17 cellular contexts compared by ENCODE assay signal in genomic region chr4:13642163-13642562, GRCh38. TPM values are rescaled to one million over a fixed set of nuclear protein-coding genes. Genes with fewer than 3 reads are reported as not detected.
DNase-seq lines count a peak whose midpoint lies in the region; ATAC-seq and TF ChIP-seq lines count a peak whose summit lies in the region.
"Had no signal": no experiment of that assay in that cellular context is flagged by ENCODE, and none has a peak within 500 bp of the region (broad histone marks: within the 10 kb centered on the region; RNA-seq: fewer than 3 reads in every experiment).

No MANE protein-coding gene starts in this region.

- no peak overlapping the region for H3K4me3 ChIP-seq in dorsolateral prefrontal cortex
- no peak overlapping the region for H3K4me3 ChIP-seq in psoas muscle

- DNase-seq in Ammon's horn (ENCODE audit: low spot score) (peak; percentile 19), NCI-H446 (lab: John Stamatoyannopoulos, UW) (peak; percentile 34 to 57), dorsolateral prefrontal cortex (no peak), medulla oblongata (ENCODE audit: extremely low spot score) (peak; percentile 37), psoas muscle (no peak)
- no peak for DNase-seq in activated naive CD8-positive, alpha-beta T cell treated with anti-CD3 and anti-CD28 coated beads for 36 hours
- DNase-seq: activated CD4-positive, CD25-positive, alpha-beta regulatory T cell treated with anti-CD3 and anti-CD28 coated beads, Interleukin-2, amount 50 U/mL, for 72 hours; activated CD8-positive, alpha-beta memory T cell treated with anti-CD3 and anti-CD28 coated beads, Interleukin-2, amount 50 U/mL, for 48 hours; cortex of kidney; NCI-H1694 treated with DMSO at 0.1 percent for 48 hours; NCI-H774; T-helper 2 cell had no signal

- intact Hi-C loops in dorsolateral prefrontal cortex (cut with DNase I), result no loop called here
- intact Hi-C loops in psoas muscle (cut with DNase I), result no loop called here

- H3K4me1 ChIP-seq in psoas muscle, result no peaks in the 10 kb centered on the region

- H3K27me3 ChIP-seq in dorsolateral prefrontal cortex, result peaks cover 0 to 1% (median 0%) of the 10 kb centered on the region in 45 donors
- peaks cover 0 to 3% (median 0%) of the 10 kb centered on the region in 3 donors for H3K27me3 ChIP-seq in psoas muscle (ENCODE audit: insufficient read depth in 3 of 3, low read length in 2 of 3)

- H3K27ac ChIP-seq in dorsolateral prefrontal cortex (peak overlapping the region in 37 of 59 donors; percentile 2 to 77 (median 41)), psoas muscle (no peak overlapping the region)
- H3K27ac ChIP-seq: RWPE1 had no signal

- H3K9me3 ChIP-seq in psoas muscle, result no peaks in the 10 kb centered on the region

- no peaks in the 10 kb centered on the region for H3K36me3 ChIP-seq in psoas muscle (ENCODE audit: insufficient read depth in 1 of 2, low read depth in 1 of 2)

- ATAC-seq in GM21529 (IDR thresholded peaks at IDR 0.05; ENCODE audit: unreplicated experiment) (no peak), psoas muscle (no peak), HG02870 (IDR thresholded peaks at IDR 0.05; ENCODE audit: unreplicated experiment) (no peak)
- ATAC-seq: esophagus mucosa had no signal

- no peaks in the 10 kb centered on the region for H3K36me3 Mint-ChIP-seq in activated naive CD8-positive, alpha-beta T cell treated with anti-CD3 and anti-CD28 coated beads for 36 hours
- H3K36me3 Mint-ChIP-seq: activated naive CD4-positive, alpha-beta T cell treated with anti-CD3 and anti-CD28 coated beads, Interleukin-2, amount 50 U/mL, for 24 hours had no signal

- no peak overlapping the region for H3K27ac Mint-ChIP-seq in activated naive CD8-positive, alpha-beta T cell treated with anti-CD3 and anti-CD28 coated beads for 36 hours
- H3K27ac Mint-ChIP-seq: activated naive CD4-positive, alpha-beta T cell treated with anti-CD3 and anti-CD28 coated beads, Interleukin-2, amount 50 U/mL, for 24 hours had no signal

- H3K9me3 Mint-ChIP-seq in activated naive CD8-positive, alpha-beta T cell treated with anti-CD3 and anti-CD28 coated beads for 36 hours, result no peaks in the 10 kb centered on the region
- H3K9me3 Mint-ChIP-seq: activated naive CD4-positive, alpha-beta T cell treated with anti-CD3 and anti-CD28 coated beads, Interleukin-2, amount 50 U/mL, for 24 hours had no signal

- H3K27me3 Mint-ChIP-seq in activated naive CD8-positive, alpha-beta T cell treated with anti-CD3 and anti-CD28 coated beads for 36 hours, result peaks cover 15% of the 10 kb centered on the region

- H3K4me1 Mint-ChIP-seq in activated naive CD8-positive, alpha-beta T cell treated with anti-CD3 and anti-CD28 coated beads for 36 hours, result peaks cover 3% of the 10 kb centered on the region

- no peak overlapping the region for H3K4me3 Mint-ChIP-seq in activated naive CD8-positive, alpha-beta T cell treated with anti-CD3 and anti-CD28 coated beads for 36 hours
- H3K4me3 Mint-ChIP-seq: activated naive CD4-positive, alpha-beta T cell treated with anti-CD3 and anti-CD28 coated beads, Interleukin-2, amount 50 U/mL, for 24 hours had no signal

- TF ChIP-seq CTCF in dorsolateral prefrontal cortex (IDR thresholded peaks at IDR 0.05 in 54 of 56, conservative IDR thresholded peaks at IDR 0.05 in 2 of 56; ENCODE audit: low read depth in 1 of 56, partially characterized antibody in 56 of 56), result no peak
- TF ChIP-seq CTCF in psoas muscle (IDR thresholded peaks at IDR 0.05), result no peak

RNA-seq across cellular contexts. Expression of gene BOD1L1, which starts 14.6 kb away (rescaled TPM):
- total RNA-seq in dorsolateral prefrontal cortex (10 to 100 TPM; 36.2 to 63.5 (median 52.2) TPM), psoas muscle (10 to 100 TPM; 13.7 to 19.3 (median 15.6) TPM)
- 10 to 100 TPM; 33.5 to 34.8 TPM for total RNA-seq in activated naive CD8-positive, alpha-beta T cell treated with anti-CD3 and anti-CD28 coated beads for 36 hours
- 10 to 100 TPM in 1 of 3 donors, 1 to 10 TPM in 2; 6.0 to 12.8 (median 7.9) TPM for polyA plus RNA-seq in psoas muscle

Comparison
In these comparisons a context has a peak if more than half of its experiments do, and no peak if none do; other contexts are left out.
1. DNase-seq: peak in Ammon's horn (single experiment), NCI-H446 (2 of 2) and medulla oblongata (single experiment); none in dorsolateral prefrontal cortex (0 of 10), activated naive CD8-positive, alpha-beta T cell treated with anti-CD3 and anti-CD28 coated beads for 36 hours (single experiment) and psoas muscle (0 of 2).